In genomic region chr13:103926118-103926517, GRCh38 we compare ENCODE assay signal across 1 cellular context.
TF ChIP-seq lines count a peak whose summit lies in the region.

No MANE protein-coding gene starts in this region.

TF ChIP-seq in WTC11, 78 proteins besides CTCF, POLR2A, EP300 and RAD21 (continued from another document):
- TF ChIP-seq ZSCAN18 (CRISPR knock-in tag; IDR thresholded peaks at IDR 0.05), result no peak
- TF ChIP-seq ZNF317 (CRISPR knock-in tag; IDR thresholded peaks at IDR 0.05; ENCODE audit: borderline replicate concordance, low read depth), result no peak
- no peak for TF ChIP-seq CREB1 (CRISPR knock-in tag; IDR thresholded peaks at IDR 0.05)
- no peak for TF ChIP-seq ZNF423 (CRISPR knock-in tag; IDR thresholded peaks at IDR 0.05)
